2 cellular contexts compared by ENCODE assay signal in the genomic region with DNA sequence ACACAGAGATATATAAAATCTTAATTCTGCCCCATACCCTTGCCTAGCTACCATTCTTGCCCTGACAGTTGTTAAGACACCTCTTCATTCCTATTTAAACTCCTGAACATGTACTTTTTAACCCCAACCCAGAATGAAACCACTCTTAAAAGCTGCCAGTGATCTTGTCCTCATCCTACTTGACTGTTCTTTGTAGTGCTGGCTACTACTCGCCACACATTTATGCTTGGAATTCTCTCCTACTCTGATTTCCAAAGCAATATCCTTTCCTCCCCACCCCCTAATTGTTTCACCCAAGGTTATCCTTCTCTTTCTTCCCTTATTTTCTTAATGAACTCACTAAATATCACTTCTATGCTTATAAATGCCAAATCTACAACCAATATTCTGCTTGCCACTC.
TF ChIP-seq lines count a peak whose summit lies in the region.

No MANE protein-coding gene starts in this region.

TF ChIP-seq in SK-N-SH, 30 proteins besides CTCF, POLR2A, EP300 and RAD21 (continued from another document):
- TF ChIP-seq, protein P1, sequence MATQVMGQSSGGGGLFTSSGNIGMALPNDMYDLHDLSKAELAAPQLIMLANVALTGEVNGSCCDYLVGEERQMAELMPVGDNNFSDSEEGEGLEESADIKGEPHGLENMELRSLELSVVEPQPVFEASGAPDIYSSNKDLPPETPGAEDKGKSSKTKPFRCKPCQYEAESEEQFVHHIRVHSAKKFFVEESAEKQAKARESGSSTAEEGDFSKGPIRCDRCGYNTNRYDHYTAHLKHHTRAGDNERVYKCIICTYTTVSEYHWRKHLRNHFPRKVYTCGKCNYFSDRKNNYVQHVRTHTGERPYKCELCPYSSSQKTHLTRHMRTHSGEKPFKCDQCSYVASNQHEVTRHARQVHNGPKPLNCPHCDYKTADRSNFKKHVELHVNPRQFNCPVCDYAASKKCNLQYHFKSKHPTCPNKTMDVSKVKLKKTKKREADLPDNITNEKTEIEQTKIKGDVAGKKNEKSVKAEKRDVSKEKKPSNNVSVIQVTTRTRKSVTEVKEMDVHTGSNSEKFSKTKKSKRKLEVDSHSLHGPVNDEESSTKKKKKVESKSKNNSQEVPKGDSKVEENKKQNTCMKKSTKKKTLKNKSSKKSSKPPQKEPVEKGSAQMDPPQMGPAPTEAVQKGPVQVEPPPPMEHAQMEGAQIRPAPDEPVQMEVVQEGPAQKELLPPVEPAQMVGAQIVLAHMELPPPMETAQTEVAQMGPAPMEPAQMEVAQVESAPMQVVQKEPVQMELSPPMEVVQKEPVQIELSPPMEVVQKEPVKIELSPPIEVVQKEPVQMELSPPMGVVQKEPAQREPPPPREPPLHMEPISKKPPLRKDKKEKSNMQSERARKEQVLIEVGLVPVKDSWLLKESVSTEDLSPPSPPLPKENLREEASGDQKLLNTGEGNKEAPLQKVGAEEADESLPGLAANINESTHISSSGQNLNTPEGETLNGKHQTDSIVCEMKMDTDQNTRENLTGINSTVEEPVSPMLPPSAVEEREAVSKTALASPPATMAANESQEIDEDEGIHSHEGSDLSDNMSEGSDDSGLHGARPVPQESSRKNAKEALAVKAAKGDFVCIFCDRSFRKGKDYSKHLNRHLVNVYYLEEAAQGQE (IDR thresholded peaks at IDR 0.05; ENCODE audit: low read depth, low read length), result no peak
- TF ChIP-seq JUND (IDR thresholded peaks at IDR 0.05) (0 out of 2 replicates have a peak, but pooled peaks have one; percentile 6), SIN3A (IDR thresholded peaks at IDR 0.05; ENCODE audit: borderline replicate concordance, low read depth, low read length) (no peak), TAF1 (IDR thresholded peaks at IDR 0.05; ENCODE audit: borderline replicate concordance, low read depth, low read length) (no peak), FOXM1 (IDR thresholded peaks at IDR 0.05; ENCODE audit: low read depth) (no peak), MXI1 (IDR thresholded peaks at IDR 0.05; ENCODE audit: low read depth, low read length) (no peak), SMC3 (IDR thresholded peaks at IDR 0.05; ENCODE audit: low read depth, low read length) (no peak), RXRA (IDR thresholded peaks at IDR 0.05; ENCODE audit: borderline replicate concordance, low read depth) (no peak), YY1 (IDR thresholded peaks at IDR 0.05; ENCODE audit: low read depth) (no peak)
- TF ChIP-seq, protein P2, sequence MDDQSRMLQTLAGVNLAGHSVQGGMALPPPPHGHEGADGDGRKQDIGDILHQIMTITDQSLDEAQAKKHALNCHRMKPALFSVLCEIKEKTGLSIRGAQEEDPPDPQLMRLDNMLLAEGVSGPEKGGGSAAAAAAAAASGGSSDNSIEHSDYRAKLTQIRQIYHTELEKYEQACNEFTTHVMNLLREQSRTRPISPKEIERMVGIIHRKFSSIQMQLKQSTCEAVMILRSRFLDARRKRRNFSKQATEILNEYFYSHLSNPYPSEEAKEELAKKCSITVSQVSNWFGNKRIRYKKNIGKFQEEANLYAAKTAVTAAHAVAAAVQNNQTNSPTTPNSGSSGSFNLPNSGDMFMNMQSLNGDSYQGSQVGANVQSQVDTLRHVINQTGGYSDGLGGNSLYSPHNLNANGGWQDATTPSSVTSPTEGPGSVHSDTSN (IDR thresholded peaks at IDR 0.05), result no peak

TF ChIP-seq in SK-N-SH treated with all-trans-retinoic acid at 6 μM for 48 hours, 23 proteins besides CTCF, POLR2A, EP300 and RAD21 (continued from another document):
- TF ChIP-seq, protein P3, sequence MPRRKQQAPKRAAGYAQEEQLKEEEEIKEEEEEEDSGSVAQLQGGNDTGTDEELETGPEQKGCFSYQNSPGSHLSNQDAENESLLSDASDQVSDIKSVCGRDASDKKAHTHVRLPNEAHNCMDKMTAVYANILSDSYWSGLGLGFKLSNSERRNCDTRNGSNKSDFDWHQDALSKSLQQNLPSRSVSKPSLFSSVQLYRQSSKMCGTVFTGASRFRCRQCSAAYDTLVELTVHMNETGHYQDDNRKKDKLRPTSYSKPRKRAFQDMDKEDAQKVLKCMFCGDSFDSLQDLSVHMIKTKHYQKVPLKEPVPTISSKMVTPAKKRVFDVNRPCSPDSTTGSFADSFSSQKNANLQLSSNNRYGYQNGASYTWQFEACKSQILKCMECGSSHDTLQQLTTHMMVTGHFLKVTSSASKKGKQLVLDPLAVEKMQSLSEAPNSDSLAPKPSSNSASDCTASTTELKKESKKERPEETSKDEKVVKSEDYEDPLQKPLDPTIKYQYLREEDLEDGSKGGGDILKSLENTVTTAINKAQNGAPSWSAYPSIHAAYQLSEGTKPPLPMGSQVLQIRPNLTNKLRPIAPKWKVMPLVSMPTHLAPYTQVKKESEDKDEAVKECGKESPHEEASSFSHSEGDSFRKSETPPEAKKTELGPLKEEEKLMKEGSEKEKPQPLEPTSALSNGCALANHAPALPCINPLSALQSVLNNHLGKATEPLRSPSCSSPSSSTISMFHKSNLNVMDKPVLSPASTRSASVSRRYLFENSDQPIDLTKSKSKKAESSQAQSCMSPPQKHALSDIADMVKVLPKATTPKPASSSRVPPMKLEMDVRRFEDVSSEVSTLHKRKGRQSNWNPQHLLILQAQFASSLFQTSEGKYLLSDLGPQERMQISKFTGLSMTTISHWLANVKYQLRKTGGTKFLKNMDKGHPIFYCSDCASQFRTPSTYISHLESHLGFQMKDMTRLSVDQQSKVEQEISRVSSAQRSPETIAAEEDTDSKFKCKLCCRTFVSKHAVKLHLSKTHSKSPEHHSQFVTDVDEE (CRISPR knock-in tag; IDR thresholded peaks at IDR 0.05), result no peak
- no peak for TF ChIP-seq PPARA (CRISPR knock-in tag; IDR thresholded peaks at IDR 0.05; ENCODE audit: borderline replicate concordance)
- no peak for TF ChIP-seq ZNF565 (CRISPR knock-in tag; conservative IDR thresholded peaks at IDR 0.05; ENCODE audit: low read depth)
- no peak for TF ChIP-seq RARB (CRISPR knock-in tag; IDR thresholded peaks at IDR 0.05)
- no peak for TF ChIP-seq BACH2 (CRISPR knock-in tag; IDR thresholded peaks at IDR 0.05; ENCODE audit: borderline replicate concordance)
- no peak for TF ChIP-seq TOX (CRISPR knock-in tag; IDR thresholded peaks at IDR 0.05; ENCODE audit: borderline replicate concordance)
- TF ChIP-seq SNAI2 (CRISPR knock-in tag; IDR thresholded peaks at IDR 0.05), result no peak
- no peak for TF ChIP-seq ZFP30 (CRISPR knock-in tag; IDR thresholded peaks at IDR 0.05)
- TF ChIP-seq, protein P4, sequence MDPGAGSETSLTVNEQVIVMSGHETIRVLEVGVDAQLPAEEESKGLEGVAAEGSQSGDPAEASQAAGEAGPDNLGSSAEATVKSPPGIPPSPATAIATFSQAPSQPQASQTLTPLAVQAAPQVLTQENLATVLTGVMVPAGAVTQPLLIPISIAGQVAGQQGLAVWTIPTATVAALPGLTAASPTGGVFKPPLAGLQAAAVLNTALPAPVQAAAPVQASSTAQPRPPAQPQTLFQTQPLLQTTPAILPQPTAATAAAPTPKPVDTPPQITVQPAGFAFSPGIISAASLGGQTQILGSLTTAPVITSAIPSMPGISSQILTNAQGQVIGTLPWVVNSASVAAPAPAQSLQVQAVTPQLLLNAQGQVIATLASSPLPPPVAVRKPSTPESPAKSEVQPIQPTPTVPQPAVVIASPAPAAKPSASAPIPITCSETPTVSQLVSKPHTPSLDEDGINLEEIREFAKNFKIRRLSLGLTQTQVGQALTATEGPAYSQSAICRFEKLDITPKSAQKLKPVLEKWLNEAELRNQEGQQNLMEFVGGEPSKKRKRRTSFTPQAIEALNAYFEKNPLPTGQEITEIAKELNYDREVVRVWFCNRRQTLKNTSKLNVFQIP (CRISPR knock-in tag; IDR thresholded peaks at IDR 0.05; ENCODE audit: borderline replicate concordance, low read depth), result no peak
- TF ChIP-seq GLIS3 (CRISPR knock-in tag; IDR thresholded peaks at IDR 0.05), result no peak
TF ChIP-seq in SK-N-SH treated with all-trans-retinoic acid at 6 μM for 48 hours: peak in this region for 0.
